9 cellular contexts compared by ENCODE assay signal in genomic region chr3:125055913-125056705, GRCh38. TPM values are rescaled to one million over a fixed set of nuclear protein-coding genes. Genes with fewer than 3 reads are reported as not detected.
DNase-seq lines count a peak whose midpoint lies in the region; ATAC-seq, FAIRE-seq and TF ChIP-seq lines count a peak whose summit lies in the region.
"Had no signal": no experiment of that assay in that cellular context is flagged by ENCODE, and none has a peak within 500 bp of the region (broad histone marks: within the 10 kb centered on the region; RNA-seq: fewer than 3 reads in every experiment).

A gene with protein sequence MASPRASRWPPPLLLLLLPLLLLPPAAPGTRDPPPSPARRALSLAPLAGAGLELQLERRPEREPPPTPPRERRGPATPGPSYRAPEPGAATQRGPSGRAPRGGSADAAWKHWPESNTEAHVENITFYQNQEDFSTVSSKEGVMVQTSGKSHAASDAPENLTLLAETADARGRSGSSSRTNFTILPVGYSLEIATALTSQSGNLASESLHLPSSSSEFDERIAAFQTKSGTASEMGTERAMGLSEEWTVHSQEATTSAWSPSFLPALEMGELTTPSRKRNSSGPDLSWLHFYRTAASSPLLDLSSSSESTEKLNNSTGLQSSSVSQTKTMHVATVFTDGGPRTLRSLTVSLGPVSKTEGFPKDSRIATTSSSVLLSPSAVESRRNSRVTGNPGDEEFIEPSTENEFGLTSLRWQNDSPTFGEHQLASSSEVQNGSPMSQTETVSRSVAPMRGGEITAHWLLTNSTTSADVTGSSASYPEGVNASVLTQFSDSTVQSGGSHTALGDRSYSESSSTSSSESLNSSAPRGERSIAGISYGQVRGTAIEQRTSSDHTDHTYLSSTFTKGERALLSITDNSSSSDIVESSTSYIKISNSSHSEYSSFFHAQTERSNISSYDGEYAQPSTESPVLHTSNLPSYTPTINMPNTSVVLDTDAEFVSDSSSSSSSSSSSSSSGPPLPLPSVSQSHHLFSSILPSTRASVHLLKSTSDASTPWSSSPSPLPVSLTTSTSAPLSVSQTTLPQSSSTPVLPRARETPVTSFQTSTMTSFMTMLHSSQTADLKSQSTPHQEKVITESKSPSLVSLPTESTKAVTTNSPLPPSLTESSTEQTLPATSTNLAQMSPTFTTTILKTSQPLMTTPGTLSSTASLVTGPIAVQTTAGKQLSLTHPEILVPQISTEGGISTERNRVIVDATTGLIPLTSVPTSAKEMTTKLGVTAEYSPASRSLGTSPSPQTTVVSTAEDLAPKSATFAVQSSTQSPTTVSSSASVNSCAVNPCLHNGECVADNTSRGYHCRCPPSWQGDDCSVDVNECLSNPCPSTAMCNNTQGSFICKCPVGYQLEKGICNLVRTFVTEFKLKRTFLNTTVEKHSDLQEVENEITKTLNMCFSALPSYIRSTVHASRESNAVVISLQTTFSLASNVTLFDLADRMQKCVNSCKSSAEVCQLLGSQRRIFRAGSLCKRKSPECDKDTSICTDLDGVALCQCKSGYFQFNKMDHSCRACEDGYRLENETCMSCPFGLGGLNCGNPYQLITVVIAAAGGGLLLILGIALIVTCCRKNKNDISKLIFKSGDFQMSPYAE (N-terminal part only) (minus strand): TSS chr3:125055997. CDS start chr3:125055890, 107 bp downstream.

- H3K4me3 ChIP-seq in BJ (ENCODE audit: low read depth, low read length) (peak within 1 kb of the TSS; percentile 80), pancreas (peak within 1 kb of the TSS; percentile 38 to 67 (median 52)), thymus (ENCODE audit: low read length) (peak within 1 kb of the TSS; percentile 71)

- TF ChIP-seq CTCF in BJ (IDR thresholded peaks at IDR 0.05; ENCODE audit: insufficient read depth, low read depth, low read length), result no peak
- TF ChIP-seq CTCF in pancreas (IDR thresholded peaks at IDR 0.05), result no peak

- intact Hi-C loops in head of caudate nucleus (cut with DNase I) (loop anchor here (5.0 to 10.0 kb wide), 2 partner anchors 59 to 69 kb away; no protein-coding TSS in a partner anchor), pancreas (cut with DNase I) (no loop called here)

- peak within 1 kb of the TSS; percentile 70 to 80 for H3K27ac Mint-ChIP-seq in activated naive CD4-positive, alpha-beta T cell treated with anti-CD3 and anti-CD28 coated beads, Interleukin-2, amount 50 U/mL, for 72 hours

- ATAC-seq in GM19324 (IDR thresholded peaks at IDR 0.05; ENCODE audit: low FRiP score, unreplicated experiment) (peak; percentile 70), HG03558 (IDR thresholded peaks at IDR 0.05; ENCODE audit: extremely low read depth, unreplicated experiment) (peak; percentile 27), pancreas (peak; percentile 87 to 91 (median 89))
- ATAC-seq in activated naive CD4-positive, alpha-beta T cell treated with anti-CD3 and anti-CD28 coated beads, Interleukin-2, amount 50 U/mL, for 72 hours, result peak; percentile 76 to 77

- peak; percentile 47 for DNase-seq in BJ (ENCODE audit: low read depth)
- DNase-seq in SK-N-DZ (ENCODE audit: low spot score), result peak; percentile 71
- DNase-seq in activated naive CD4-positive, alpha-beta T cell treated with anti-CD3 and anti-CD28 coated beads, Interleukin-2, amount 50 U/mL, for 72 hours (ENCODE audit: low spot score in 2 of 2), result peak; percentile 69 to 80
- peak; percentile 49 to 93 (median 83) for DNase-seq in head of caudate nucleus
- DNase-seq in pancreas, result peak; percentile 75 to 94 (median 86)

- no peaks in the 10 kb centered on the region for H3K9me3 Mint-ChIP-seq in activated naive CD4-positive, alpha-beta T cell treated with anti-CD3 and anti-CD28 coated beads, Interleukin-2, amount 50 U/mL, for 72 hours

- H3K36me3 ChIP-seq in BJ (ENCODE audit: control insufficient read depth, insufficient read depth, low read length) (no peaks in the 10 kb centered on the region; the same call in 1 of the 2 replicates), pancreas (no peaks in the 10 kb centered on the region), thymus (ENCODE audit: control insufficient read depth, insufficient read depth) (no peaks in the 10 kb centered on the region)

- H3K27me3 ChIP-seq in BJ (ENCODE audit: control insufficient read depth, insufficient read depth, low read length), result no peaks in the 10 kb centered on the region
- H3K27me3 ChIP-seq in pancreas, result no peaks in the 10 kb centered on the region
- H3K27me3 ChIP-seq in thymus (ENCODE audit: control insufficient read depth, insufficient read depth), result no peaks in the 10 kb centered on the region

- WGBS in pancreas, 2 donors, result 6 to 8% methylated on average over 46 to 67 of the region's 67 CpGs
- WGBS in thymus, result 6% methylated on average over 67 of the region's 67 CpGs

- H3K9me3 ChIP-seq in pancreas (no peaks in the 10 kb centered on the region), thymus (ENCODE audit: control insufficient read depth) (no peaks in the 10 kb centered on the region)

- POLR2A ChIA-PET in BJ (lab: Charles Lee), result interaction anchor here (0.6 kb wide), 1 partner anchor 208 kb away, joined by 5 read pairs; no protein-coding TSS in a partner anchor

- peak within 1 kb of the TSS; percentile 51 to 76 (median 58) for H3K27ac ChIP-seq in pancreas
- peak within 1 kb of the TSS; percentile 80 for H3K27ac ChIP-seq in thymus (ENCODE audit: low read depth)

- CTCF ChIA-PET in BJ (lab: Yijun Ruan, JAX), result interaction anchor here (1.2 kb wide), 1 partner anchor 16 kb away, joined by 3 read pairs; no protein-coding TSS in a partner anchor

- peaks cover 5 to 14% of the 10 kb centered on the region in 2 donors for H3K36me3 Mint-ChIP-seq in activated naive CD4-positive, alpha-beta T cell treated with anti-CD3 and anti-CD28 coated beads, Interleukin-2, amount 50 U/mL, for 72 hours

- FAIRE-seq in pancreas (lab: Jason Lieb, UNC), result no peak
- FAIRE-seq: colon had no signal

- H3K4me1 ChIP-seq in pancreas, result peaks cover 0 to 12% (median 4%) of the 10 kb centered on the region in 3 donors
- peaks cover 31% of the 10 kb centered on the region for H3K4me1 ChIP-seq in thymus (ENCODE audit: control insufficient read depth, insufficient read depth, low read length)

RNA-seq across cellular contexts. Expression of the gene that starts here (rescaled TPM):
- polyA plus RNA-seq in BJ (2011; rRNA removed) (83.4 and 94.7 TPM in 2 replicates), pancreas (10 to 100 TPM in 1 of 2 donors, 1 to 10 TPM in 1; 9.6 to 11.3 TPM), thymus (4.7 TPM)
- 121 and 208 TPM in 2 replicates for polyA minus RNA-seq in BJ (2011; rRNA and poly(A)+ RNA removed)
- 2.4 and 8.2 TPM in 2 replicates for polyA plus RNA-seq in SK-N-DZ (2014; cell fraction: cytosol; rRNA removed)
- polyA plus RNA-seq in SK-N-DZ (2014; cell fraction: nucleus; rRNA removed), result 1.9 and 3.7 TPM in 2 replicates
- 10 to 100 TPM in 1 of 2 donors, 1 to 10 TPM in 1; 9.8 to 13.9 TPM for total RNA-seq in activated naive CD4-positive, alpha-beta T cell treated with anti-CD3 and anti-CD28 coated beads, Interleukin-2, amount 50 U/mL, for 72 hours
- 10 to 100 TPM; 19.7 to 36.6 (median 22.2) TPM for total RNA-seq in pancreas

Comparison
In these comparisons a context has a peak if more than half of its experiments do, and no peak if none do; other contexts are left out.
1. Peak in every context shown above with its lines: DNase-seq, ATAC-seq, H3K4me3 ChIP-seq and H3K27ac ChIP-seq.
2. ATAC-seq: peak in every context shown above with its lines; median percentile 89 in pancreas; 76 in activated naive CD4-positive, alpha-beta T cell treated with anti-CD3 and anti-CD28 coated beads, Interleukin-2, amount 50 U/mL, for 72 hours; 70 in GM19324; 27 in HG03558.